In the genomic region with DNA sequence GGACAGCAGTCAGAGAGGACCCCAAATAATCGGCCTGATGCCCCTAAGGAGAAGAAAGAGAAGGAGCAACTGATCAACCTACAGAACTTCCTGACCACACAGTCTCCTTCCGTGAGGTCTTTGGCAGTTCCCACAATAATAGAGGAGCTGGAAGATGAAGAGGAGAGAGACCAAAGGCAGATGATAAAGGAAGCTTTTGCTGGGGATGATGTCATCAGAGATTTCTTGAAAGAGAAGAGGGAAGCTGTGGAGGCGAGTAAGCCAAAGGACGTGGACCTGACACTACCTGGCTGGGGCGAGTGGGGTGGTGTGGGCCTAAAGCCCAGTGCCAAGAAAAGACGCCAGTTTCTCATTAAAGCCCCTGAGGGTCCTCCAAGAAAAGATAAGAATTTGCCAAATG, we compare ENCODE assay signal across 1 cellular context. TPM values are rescaled to one million over a fixed set of nuclear protein-coding genes. Genes with fewer than 3 reads are reported as not detected.
"Had no signal": no experiment of that assay in that cellular context is flagged by ENCODE, and none has a peak within 500 bp of the region (broad histone marks: within the 10 kb centered on the region; RNA-seq: fewer than 3 reads in every experiment).

No MANE protein-coding gene starts in this region.

RNA-seq across cellular contexts. Expression of gene ATP7B, which starts 19.2 kb away (rescaled TPM):
- polyA plus RNA-seq: IgD-negative memory B cell had no signal
